In genomic region chr1:90107971-90108370, GRCh38 we compare ENCODE assay signal across 27 cellular contexts.
"Had no signal": no experiment of that assay in that cellular context is flagged by ENCODE, and none has a peak within 500 bp of the region (broad histone marks: within the 10 kb centered on the region; RNA-seq: fewer than 3 reads in every experiment).

No MANE protein-coding gene starts in this region.

- H3K27me3 ChIP-seq: ascending aorta, cardiac muscle cell had no signal

- H3K9me3 ChIP-seq: ascending aorta had no signal

- H3K36me3 ChIP-seq: ascending aorta, cardiac muscle cell had no signal

- H3K4me1 ChIP-seq: ascending aorta had no signal

- H3K4me3 ChIP-seq: ascending aorta, cardiac muscle cell had no signal

- H3K27ac ChIP-seq: ascending aorta, cardiac muscle cell, VCaP had no signal

- DNase-seq: activated B cell treated with CpG ODN at 0.5 μM for 24 hours; activated CD4-positive, alpha-beta memory T cell treated with anti-CD3 and anti-CD28 coated beads for 36 hours; activated CD4-positive, alpha-beta T cell treated with anti-CD3 and anti-CD28 coated beads for 4 hours; activated CD4-positive, alpha-beta T cell treated with anti-CD3 and anti-CD28 coated beads, Interleukin-2, amount 10 ng/mL, durations not matched to agents 24 days and 14 days; activated CD4-positive, alpha-beta T cell treated with anti-CD3 and anti-CD28 coated beads, Interleukin-2, amount 50 U/mL, for 1 hour; activated CD4-positive, alpha-beta T cell treated with anti-CD3 and anti-CD28 coated beads, Interleukin-2, amount 50 U/mL, for 4 hours; activated CD4-positive, CD25-positive, alpha-beta regulatory T cell treated with anti-CD3 and anti-CD28 coated beads, Interleukin-2, amount 50 U/mL, for 72 hours; activated CD8-positive, alpha-beta memory T cell treated with anti-CD3 and anti-CD28 coated beads, Interleukin-2, amount 50 U/mL, for 4 hours; activated CD8-positive, alpha-beta T cell treated with anti-CD3 and anti-CD28 coated beads for 36 hours; activated effector memory CD4-positive, alpha-beta T cell treated with Interleukin-2 at 50 U/mL for 16 hours; activated gamma-delta T cell; activated naive CD4-positive, alpha-beta T cell treated with anti-CD3 and anti-CD28 coated beads, Interleukin-2, amount 10 ng/mL, durations not matched to agents 7 days and 5 days; activated naive CD4-positive, alpha-beta T cell treated with Interleukin-2 at 50 U/mL for 16 hours; activated naive CD8-positive, alpha-beta T cell treated with anti-CD3 and anti-CD28 coated beads, Interleukin-2, amount 10 ng/mL, durations not matched to agents 7 days and 5 days; activated naive CD8-positive, alpha-beta T cell treated with anti-CD3 and anti-CD28 coated beads, Interleukin-2, amount 50 U/mL, for 24 hours; activated T-cell treated with anti-CD3 and anti-CD28 coated beads for 4 hours; activated T-cell treated with anti-CD3 and anti-CD28 coated beads, Interleukin-2, amount 50 U/mL, for 1 hour; activated T-cell treated with anti-CD3 and anti-CD28 coated beads, Interleukin-2, amount 50 U/mL, for 48 hours; amygdala; anterior cingulate cortex; caudate nucleus; cerebellar nuclear complex; T-helper 2 cell; T-helper 9 cell had no signal
